In the genomic region with DNA sequence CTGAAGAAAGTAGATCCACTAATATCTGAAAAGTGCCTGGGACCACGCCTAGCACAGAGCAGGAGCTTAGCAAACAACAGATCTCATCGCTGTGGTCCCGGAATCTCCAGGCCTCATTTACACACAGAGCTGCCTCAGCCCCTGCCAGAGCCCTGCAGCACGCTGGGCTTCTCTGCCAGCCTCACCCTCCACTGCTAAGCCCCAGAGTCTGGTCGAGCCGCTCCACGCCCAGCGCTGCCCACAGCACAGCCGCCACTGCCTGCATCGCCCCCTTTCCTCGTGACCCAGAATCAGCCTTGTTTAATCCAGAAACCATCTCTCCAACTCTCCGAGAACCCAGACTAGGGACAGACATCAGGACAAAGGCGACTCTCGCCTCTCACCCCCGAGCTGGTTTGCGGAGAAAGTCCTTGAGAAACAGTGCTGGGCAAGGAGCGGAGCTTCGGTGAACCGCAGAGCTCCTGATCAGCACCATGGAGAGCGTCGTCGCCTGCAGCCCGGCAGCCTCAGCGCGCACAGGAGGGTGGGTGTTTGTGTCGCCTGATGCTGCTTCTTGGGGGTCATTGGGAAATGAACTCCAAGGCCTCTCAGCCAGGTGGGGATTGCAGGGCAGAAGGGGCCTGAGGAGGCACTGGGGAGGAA, we compare ENCODE assay signal across 12 cellular contexts.
DNase-seq lines count a peak whose midpoint lies in the region; ATAC-seq, FAIRE-seq and TF ChIP-seq lines count a peak whose summit lies in the region.
"Had no signal": no experiment of that assay in that cellular context is flagged by ENCODE, and none has a peak within 500 bp of the region (broad histone marks: within the 10 kb centered on the region; RNA-seq: fewer than 3 reads in every experiment).

No MANE protein-coding gene starts in this region.

- POLR2A ChIA-PET in GM12878 (lab: Charles Lee): no interaction called here

- RAD21 ChIA-PET in GM12878 (lab: Charles Lee; ENCODE audit: unreplicated experiment): no interaction called here

- no peak overlapping the region for H3K4me2 ChIP-seq in GM12878 (ENCODE audit: control insufficient read depth, insufficient read depth)

- no peaks in the 10 kb centered on the region for H4K20me1 ChIP-seq in GM12878 (ENCODE audit: control insufficient read depth, insufficient read depth)

- H3K4me3 ChIP-seq in GM12878: no peak overlapping the region
- H3K4me3 ChIP-seq in transverse colon: no peak overlapping the region
- H3K4me3 ChIP-seq in breast epithelium: no peak overlapping the region
- H3K4me3 ChIP-seq: heart left ventricle had no signal

- no peak for TF ChIP-seq POLR2A in GM12878 (IDR thresholded peaks at IDR 0.05; ENCODE audit: low read depth, low read length)
- TF ChIP-seq POLR2A in transverse colon (IDR thresholded peaks at IDR 0.05): no peak
- TF ChIP-seq POLR2A in breast epithelium (IDR thresholded peaks at IDR 0.05): no peak

- no peak for TF ChIP-seq CTCF in GM12878 (IDR thresholded peaks at IDR 0.05 in 2 of 3, conservative IDR thresholded peaks at IDR 0.05 in 1 of 3; ENCODE audit: control insufficient read depth in 2 of 3, extremely low read depth in 1 of 3, insufficient read depth in 1 of 3, low read depth in 3 of 3, low read length in 3 of 3)
- no peak for TF ChIP-seq CTCF in transverse colon (IDR thresholded peaks at IDR 0.05)
- no peak for TF ChIP-seq CTCF in breast epithelium (IDR thresholded peaks at IDR 0.05)

- no peak for FAIRE-seq in HTR-8/SVneo (lab: Jason Lieb, UNC)
- FAIRE-seq in GM12878 (lab: Jason Lieb, UNC): no peak
- FAIRE-seq: GM18507 had no signal

- H3K27me3 ChIP-seq in GM12878 (replicated peaks in 1 of 2; ENCODE audit: control insufficient read depth in 2 of 2, insufficient read depth in 2 of 2, low read length in 1 of 2): no peaks in the 10 kb centered on the region
- H3K27me3 ChIP-seq in transverse colon: peaks cover 8% of the 10 kb centered on the region
- H3K27me3 ChIP-seq in breast epithelium: peaks cover 0 to 65% of the 10 kb centered on the region in 2 donors

- no peaks in the 10 kb centered on the region for H3K79me2 ChIP-seq in GM12878 (ENCODE audit: control insufficient read depth, insufficient read depth, low read length)

- no peak overlapping the region for H3K9ac ChIP-seq in GM12878 (ENCODE audit: control insufficient read depth, insufficient read depth, low read length)

- 54% methylated on average over 26 of the region's 26 CpGs for WGBS in GM12878 (ENCODE audit: insufficient coverage, insufficient replicate concordance, low lambda C conversion rate, missing lambda C conversion rate)
- 43 to 80% methylated on average over 1 to 26 of the region's 26 CpGs for WGBS in transverse colon (ENCODE audit: low coverage in 1 of 2), 2 donors

- no TSS peak for BruUV-seq in GM12878 (replicated peaks; lab: Mats Ljungman, UMichigan)

- ATAC-seq in GM12878: no peak

- no peak overlapping the region for H2AFZ ChIP-seq in GM12878 (ENCODE audit: control insufficient read depth, low read depth, low read length)

- H3K27ac ChIP-seq in GM12878 (ENCODE audit: control insufficient read depth, insufficient read depth) (no peak overlapping the region), transverse colon (no peak overlapping the region), breast epithelium (no peak overlapping the region)
- H3K27ac ChIP-seq: heart left ventricle had no signal

- H3K9me3 ChIP-seq in GM12878 (replicated peaks; ENCODE audit: control insufficient read depth, insufficient read depth, low read length) (no peaks in the 10 kb centered on the region), transverse colon (no peaks in the 10 kb centered on the region), breast epithelium (no peaks in the 10 kb centered on the region)
- H3K9me3 ChIP-seq: heart left ventricle had no signal

- H3K36me3 ChIP-seq in GM12878 (ENCODE audit: control insufficient read depth in 2 of 2, insufficient read depth in 2 of 2, low read length in 1 of 2) (no peaks in the 10 kb centered on the region), transverse colon (no peaks in the 10 kb centered on the region), breast epithelium (no peaks in the 10 kb centered on the region)
- H3K36me3 ChIP-seq: heart left ventricle had no signal

- in situ Hi-C loops in GM12878 (cut with MboI) (no loop called here), transverse colon (cut with MboI; ENCODE audit: low pct_ligation_motif_present in 1 of 4, low pct_unique_long_range_greater_than_20kb in 1 of 4, low sequenced_read_pairs in 3 of 4) (no loop called here)

- peak; percentile 51 for DNase-seq in COLO829 (ENCODE audit: low spot score)
- peak; percentile 50 for DNase-seq in HTR-8/SVneo (ENCODE audit: insufficient read length, low spot score)
- no peak for DNase-seq in GM12878 (ENCODE audit: low read depth, low spot score)
- peak; percentile 17 for DNase-seq in kidney tubule cell (ENCODE audit: low spot score)
- DNase-seq in transverse colon: no peak
- DNase-seq in NCI-H526 treated with DMSO at 0.1 percent for 48 hours (lab: John Stamatoyannopoulos, UW): no peak
- DNase-seq in NCI-H524 treated with DMSO at 0.1 percent for 48 hours (lab: John Stamatoyannopoulos, UW): no peak
- DNase-seq in breast epithelium (ENCODE audit: low spot score in 2 of 2): no peak
- DNase-seq: caudate nucleus, heart left ventricle, NCI-H1417 treated with DMSO at 0.1 percent for 48 hours had no signal

- H3K4me1 ChIP-seq in GM12878 (ENCODE audit: control insufficient read depth, insufficient read depth, low read length) (no peaks in the 10 kb centered on the region), transverse colon (no peaks in the 10 kb centered on the region), breast epithelium (no peaks in the 10 kb centered on the region)
- H3K4me1 ChIP-seq: heart left ventricle had no signal

- SMC1A ChIA-PET in GM12878 (lab: Charles Lee; ENCODE audit: uncharacterized antibody, unreplicated experiment): no interaction called here

- CTCF ChIA-PET in GM12878 (lab: Yijun Ruan, JAX): no interaction called here

- intact Hi-C loops in GM12878 (cut with micrococcal nuclease; ENCODE audit: unreplicated experiment) (no loop called here), transverse colon (cut with DNase I; ENCODE audit: low total_unique reads) (no loop called here), breast epithelium (cut with DNase I; ENCODE audit: low total_unique reads) (no loop called here)

- TF ChIP-seq RAD21 in GM12878 (IDR thresholded peaks at IDR 0.05; ENCODE audit: insufficient read depth, low read depth, low read length): no peak

- TF ChIP-seq EP300 in GM12878 (IDR thresholded peaks at IDR 0.05; ENCODE audit: borderline replicate concordance in 1 of 2, control insufficient read depth in 1 of 2, low read depth in 2 of 2, low read length in 2 of 2) (no peak), transverse colon (IDR thresholded peaks at IDR 0.05; ENCODE audit: low read depth) (no peak)

TF ChIP-seq in GM12878, 131 proteins besides CTCF, POLR2A, EP300 and RAD21:
- TF ChIP-seq CREB1 (IDR thresholded peaks at IDR 0.05; ENCODE audit: low read depth) (no peak), IKZF2 (IDR thresholded peaks at IDR 0.05) (no peak)
- TF ChIP-seq, protein P1, sequence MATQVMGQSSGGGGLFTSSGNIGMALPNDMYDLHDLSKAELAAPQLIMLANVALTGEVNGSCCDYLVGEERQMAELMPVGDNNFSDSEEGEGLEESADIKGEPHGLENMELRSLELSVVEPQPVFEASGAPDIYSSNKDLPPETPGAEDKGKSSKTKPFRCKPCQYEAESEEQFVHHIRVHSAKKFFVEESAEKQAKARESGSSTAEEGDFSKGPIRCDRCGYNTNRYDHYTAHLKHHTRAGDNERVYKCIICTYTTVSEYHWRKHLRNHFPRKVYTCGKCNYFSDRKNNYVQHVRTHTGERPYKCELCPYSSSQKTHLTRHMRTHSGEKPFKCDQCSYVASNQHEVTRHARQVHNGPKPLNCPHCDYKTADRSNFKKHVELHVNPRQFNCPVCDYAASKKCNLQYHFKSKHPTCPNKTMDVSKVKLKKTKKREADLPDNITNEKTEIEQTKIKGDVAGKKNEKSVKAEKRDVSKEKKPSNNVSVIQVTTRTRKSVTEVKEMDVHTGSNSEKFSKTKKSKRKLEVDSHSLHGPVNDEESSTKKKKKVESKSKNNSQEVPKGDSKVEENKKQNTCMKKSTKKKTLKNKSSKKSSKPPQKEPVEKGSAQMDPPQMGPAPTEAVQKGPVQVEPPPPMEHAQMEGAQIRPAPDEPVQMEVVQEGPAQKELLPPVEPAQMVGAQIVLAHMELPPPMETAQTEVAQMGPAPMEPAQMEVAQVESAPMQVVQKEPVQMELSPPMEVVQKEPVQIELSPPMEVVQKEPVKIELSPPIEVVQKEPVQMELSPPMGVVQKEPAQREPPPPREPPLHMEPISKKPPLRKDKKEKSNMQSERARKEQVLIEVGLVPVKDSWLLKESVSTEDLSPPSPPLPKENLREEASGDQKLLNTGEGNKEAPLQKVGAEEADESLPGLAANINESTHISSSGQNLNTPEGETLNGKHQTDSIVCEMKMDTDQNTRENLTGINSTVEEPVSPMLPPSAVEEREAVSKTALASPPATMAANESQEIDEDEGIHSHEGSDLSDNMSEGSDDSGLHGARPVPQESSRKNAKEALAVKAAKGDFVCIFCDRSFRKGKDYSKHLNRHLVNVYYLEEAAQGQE (IDR thresholded peaks at IDR 0.05; ENCODE audit: low read depth, low read length): peak; percentile 88

Comparison
In these comparisons a context has a peak if more than half of its experiments do, and no peak if none do; other contexts are left out.
1. DNase-seq: peak in COLO829 (single experiment), HTR-8/SVneo (single experiment) and kidney tubule cell (single experiment); none in GM12878 (single experiment), transverse colon (single experiment), NCI-H526 treated with DMSO at 0.1 percent for 48 hours (single experiment), NCI-H524 treated with DMSO at 0.1 percent for 48 hours (single experiment) and breast epithelium (0 of 2).